Comparison of ENCODE assay signal across 9 cellular contexts in genomic region chr6:113359155-113360140, GRCh38.
A peak's percentile ranks its signal among the peaks of the same experiment; 100 is the strongest.
DNase-seq lines count a peak whose midpoint lies in the region; ATAC-seq and TF ChIP-seq lines count a peak whose summit lies in the region.
"Had no signal": no experiment of that assay in that cellular context is flagged by ENCODE, and none has a peak within 500 bp of the region (broad histone marks: within the 10 kb centered on the region; RNA-seq: fewer than 3 reads in every experiment).

No MANE protein-coding gene starts in this region.

- H3K4me2 ChIP-seq in GM23338: no peak overlapping the region

- H3K9me3 Mint-ChIP-seq in GM23338 (no peaks in the 10 kb centered on the region), brain (no peaks in the 10 kb centered on the region)

- H3K4me1 ChIP-seq in GM23338 (ENCODE audit: insufficient read depth): peaks cover 37% of the 10 kb centered on the region
- H3K4me1 ChIP-seq: prostate gland had no signal

- no peak overlapping the region for H3K27ac ChIP-seq in GM23338 (ENCODE audit: low read depth)
- H3K27ac ChIP-seq: prostate gland had no signal

- H3K36me3 ChIP-seq in GM23338 (ENCODE audit: insufficient read depth): no peaks in the 10 kb centered on the region
- H3K36me3 ChIP-seq: prostate gland had no signal

- intact Hi-C loops in posterior vena cava (cut with DNase I): no loop called here

- H3K4me3 Mint-ChIP-seq in GM23338 (no peak overlapping the region), brain (no peak overlapping the region)
- H3K4me3 Mint-ChIP-seq: central memory CD8-positive, alpha-beta T cell had no signal

- H4K20me1 ChIP-seq in GM23338 (replicated peaks; ENCODE audit: insufficient read depth): no peaks in the 10 kb centered on the region

- no peaks in the 10 kb centered on the region for H3F3A ChIP-seq in GM23338 (replicated peaks; ENCODE audit: low read depth)

- H3K36me3 Mint-ChIP-seq in GM23338 (ENCODE audit: low read depth) (no peaks in the 10 kb centered on the region), brain (no peaks in the 10 kb centered on the region)

- peaks cover 7% of the 10 kb centered on the region; the same call in 1 of the 2 replicates for H3K9me2 ChIP-seq in GM23338 (ENCODE audit: insufficient read depth)

- no peak overlapping the region for H3K27ac Mint-ChIP-seq in GM23338
- peak overlapping the region in 4 of 5 experiments; percentile 29 to 67 (median 61) for H3K27ac Mint-ChIP-seq in brain

- peak overlapping the region; percentile 69; the same call in 1 of the 2 replicates for H2AFZ ChIP-seq in GM23338

- H3K4me3 ChIP-seq in GM23338: no peak overlapping the region
- H3K4me3 ChIP-seq: prostate gland had no signal

- H3K27me3 Mint-ChIP-seq in GM23338 (ENCODE audit: insufficient read depth, low read depth, poor library complexity) (no peaks in the 10 kb centered on the region), brain (peaks cover 4% of the 10 kb centered on the region)
- H3K27me3 Mint-ChIP-seq: central memory CD8-positive, alpha-beta T cell had no signal

- no peaks in the 10 kb centered on the region for H3K79me2 ChIP-seq in GM23338 (replicated peaks; ENCODE audit: insufficient read depth)

- H3K4me1 Mint-ChIP-seq in GM23338 (peaks cover 33% of the 10 kb centered on the region), brain (peaks cover 23% of the 10 kb centered on the region)
- H3K4me1 Mint-ChIP-seq: central memory CD8-positive, alpha-beta T cell had no signal

- H3K27me3 ChIP-seq in GM23338 (ENCODE audit: insufficient read depth): no peaks in the 10 kb centered on the region

- no peak for TF ChIP-seq CTCF in GM23338 (conservative IDR thresholded peaks at IDR 0.05; ENCODE audit: low read depth in 2 of 2)
- TF ChIP-seq CTCF in brain (conservative IDR thresholded peaks at IDR 0.05): no peak

- ATAC-seq in GM23338: peak; percentile 64

- DNase-seq in GM23338 (ENCODE audit: low spot score) (no peak), NCI-H2081 treated with DMSO at 0.1 percent for 48 hours (lab: John Stamatoyannopoulos, UW) (peak; percentile 37), myocyte (ENCODE audit: low read depth) (peak; percentile 35), ureter (ENCODE audit: low spot score) (no peak), posterior vena cava (ENCODE audit: low spot score) (no peak)
- DNase-seq in activated CD4-positive, alpha-beta T cell treated with anti-CD3 and anti-CD28 coated beads, Interleukin-2, amount 50 U/mL, for 4 hours: no peak

TF ChIP-seq in GM23338, 12 proteins besides CTCF, POLR2A, EP300 and RAD21:
- no peak for TF ChIP-seq ZNF462 (CRISPR knock-in tag; IDR thresholded peaks at IDR 0.05)
TF ChIP-seq in GM23338: peak in this region for 0.

Comparison
In these comparisons a context has a peak if more than half of its experiments do, and no peak if none do; other contexts are left out.
1. DNase-seq: peak in NCI-H2081 treated with DMSO at 0.1 percent for 48 hours (single experiment) and myocyte (single experiment); none in GM23338 (single experiment), ureter (single experiment), posterior vena cava (single experiment) and activated CD4-positive, alpha-beta T cell treated with anti-CD3 and anti-CD28 coated beads, Interleukin-2, amount 50 U/mL, for 4 hours (0 of 2).